In genomic region chr17:3995067-3995466, GRCh38 we compare ENCODE assay signal across 10 cellular contexts. TPM values are rescaled to one million over a fixed set of nuclear protein-coding genes. Genes with fewer than 3 reads are reported as not detected.
"Had no signal": no experiment of that assay in that cellular context is flagged by ENCODE, and none has a peak within 500 bp of the region (broad histone marks: within the 10 kb centered on the region; RNA-seq: fewer than 3 reads in every experiment).

No MANE protein-coding gene starts in this region.

- H3K4me1 ChIP-seq: HAP-1 had no signal

- H2AFZ ChIP-seq: GM23248 had no signal

- ATAC-seq: HCT116, HepG2 had no signal

- H3K4me3 ChIP-seq: GM23248, HAP-1 had no signal

- DNase-seq: GM23248, GOT3, H7, HFFc6 had no signal

- H3K36me3 ChIP-seq: HAP-1 had no signal

- H3K9me3 ChIP-seq: HAP-1 had no signal

- H3K9ac ChIP-seq: GM23248 had no signal

- H3K36me3 Mint-ChIP-seq: IgD-negative memory B cell had no signal

- H3K4me3 Mint-ChIP-seq: HFFc6, IgD-negative memory B cell had no signal

- H3K27ac Mint-ChIP-seq: HFFc6, IgD-negative memory B cell had no signal

- H3K27ac ChIP-seq: GM23248, HL-60 had no signal

- H3K27me3 Mint-ChIP-seq: IgD-negative memory B cell had no signal

RNA-seq across cellular contexts. Expression of gene ATP2A3, which starts 30.8 kb away (rescaled TPM):
- total RNA-seq: HepG2, HT1080 had no signal
